ENCODE assay signal across 23 cellular contexts in the genomic region with DNA sequence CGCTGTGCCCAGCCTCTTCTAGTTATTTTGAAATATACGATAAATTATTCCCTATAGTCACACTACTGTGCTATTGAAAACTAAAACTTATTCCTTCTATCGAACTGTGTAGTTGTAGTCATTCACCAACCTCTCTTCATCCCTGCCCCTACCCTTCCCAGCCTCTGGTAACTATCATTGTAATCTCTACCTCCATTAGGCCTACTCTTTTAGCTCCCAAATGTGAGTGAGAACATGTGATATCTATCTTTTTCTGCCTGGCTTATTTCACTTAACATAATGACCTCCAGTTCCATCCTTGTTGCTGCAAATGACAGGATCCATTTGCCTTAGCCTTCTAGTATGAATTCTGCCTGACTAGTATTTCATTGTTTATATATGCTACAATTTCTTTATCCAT.
DNase-seq lines count a peak whose midpoint lies in the region; ATAC-seq and TF ChIP-seq lines count a peak whose summit lies in the region.
"Had no signal": no experiment of that assay in that cellular context is flagged by ENCODE, and none has a peak within 500 bp of the region (broad histone marks: within the 10 kb centered on the region; RNA-seq: fewer than 3 reads in every experiment).

No MANE protein-coding gene starts in this region.

- no peaks in the 10 kb centered on the region for H3K36me3 ChIP-seq in BE2C
- H3K36me3 ChIP-seq: BLaER1 had no signal

- H3K9me3 Mint-ChIP-seq in H9 (peaks cover 8 to 11% of the 10 kb centered on the region in 2 experiments), neural crest cell (peaks cover 9% of the 10 kb centered on the region)

- H2BK12ac ChIP-seq in H9 (ENCODE audit: insufficient read length, low read depth, low read length), result no peak overlapping the region

- H3K9me3 ChIP-seq in BE2C (no peaks in the 10 kb centered on the region), H9 (ENCODE audit: control insufficient read depth, low read depth, low read length) (no peaks in the 10 kb centered on the region)
- H3K9me3 ChIP-seq: BLaER1 had no signal

- no peak overlapping the region for H3K18ac ChIP-seq in H9 (ENCODE audit: insufficient read length, low read depth, low read length)

- no peak overlapping the region for H3K4me3 Mint-ChIP-seq in H9
- no peak overlapping the region for H3K4me3 Mint-ChIP-seq in neural crest cell
- H3K4me3 Mint-ChIP-seq: B cell; CD14-positive monocyte; CD4-positive, alpha-beta memory T cell; CD4-positive, CD25-positive, alpha-beta regulatory T cell; CD8-positive, alpha-beta memory T cell had no signal

- H2BK5ac ChIP-seq in H9 (ENCODE audit: insufficient read length, low read length), result no peak overlapping the region

- no peak for ATAC-seq in GM18870 (IDR thresholded peaks at IDR 0.05; ENCODE audit: unreplicated experiment)
- ATAC-seq: A549, GM12878 had no signal

- no peak overlapping the region for H4K5ac ChIP-seq in H9 (ENCODE audit: insufficient read length, low read depth, low read length)

- peaks cover 2 to 5% of the 10 kb centered on the region in 2 experiments; a peak in 1 of 4 replicates for H3K4me1 Mint-ChIP-seq in H9
- H3K4me1 Mint-ChIP-seq in neural crest cell, result no peaks in the 10 kb centered on the region
- H3K4me1 Mint-ChIP-seq: B cell, CD14-positive monocyte had no signal

- H3K27ac ChIP-seq in H9 (ENCODE audit: insufficient read length, low read depth, low read length), result no peak overlapping the region
- H3K27ac ChIP-seq: A549, BLaER1 had no signal

- no peak overlapping the region for H3K4ac ChIP-seq in H9 (ENCODE audit: low read depth, low read length)

- no peak overlapping the region for H3T11ph ChIP-seq in H9 (ENCODE audit: low read length)

- no peak overlapping the region for H4K8ac ChIP-seq in H9 (replicated peaks; ENCODE audit: insufficient read length, low read depth, low read length)

- no peak overlapping the region for H4K91ac ChIP-seq in H9 (ENCODE audit: insufficient read length, low read depth, low read length)

- no peak overlapping the region for H2BK15ac ChIP-seq in H9 (ENCODE audit: low read depth, low read length)

- no peak overlapping the region for H2BK120ac ChIP-seq in H9 (ENCODE audit: low read depth, low read length, poor library complexity, severe bottlenecking)

- no peak overlapping the region for H3K14ac ChIP-seq in H9 (ENCODE audit: insufficient read depth, low read length)

- DNase-seq in BE2C (peak; percentile 24), H9 (no peak), neural crest cell (ENCODE audit: low read depth, low spot score) (no peak), 8988T (no peak)
- DNase-seq: AML-193; C1 segment of cervical spinal cord; CD4-positive, alpha-beta memory T cell; CD4-positive, CD25-positive, alpha-beta regulatory T cell; CD8-positive, alpha-beta memory T cell; COR-L47; DMS 273 treated with DMSO at 0.1 percent for 48 hours; DMS153; DMS53; DMS79; DND-41; EL; GDM1 had no signal

- H3K4me1 ChIP-seq in BE2C, result peaks cover 4% of the 10 kb centered on the region; the same call in 1 of the 2 replicates
- no peaks in the 10 kb centered on the region for H3K4me1 ChIP-seq in H9 (ENCODE audit: insufficient read depth, low read length)
- H3K4me1 ChIP-seq: A549, BLaER1 had no signal

- no peaks in the 10 kb centered on the region for H3K79me2 ChIP-seq in H9 (ENCODE audit: insufficient read depth, low read length)

- TF ChIP-seq CTCF in BE2C (IDR thresholded peaks at IDR 0.05; ENCODE audit: low read depth, low read length) (no peak), H9 (conservative IDR thresholded peaks at IDR 0.05) (no peak), neural crest cell (conservative IDR thresholded peaks at IDR 0.05) (no peak)

- no peaks in the 10 kb centered on the region for H3K23me2 ChIP-seq in H9 (ENCODE audit: insufficient read length, low read depth, low read length, poor library complexity, severe bottlenecking)

- no peaks in the 10 kb centered on the region for H4K20me1 ChIP-seq in H9 (ENCODE audit: control insufficient read depth, insufficient read depth, insufficient read length)
- H4K20me1 ChIP-seq: BLaER1 had no signal

- H2AK5ac ChIP-seq in H9 (ENCODE audit: insufficient read length, low read length), result no peak overlapping the region

- H3K27me3 Mint-ChIP-seq in H9 (ENCODE audit: low read depth) (no peaks in the 10 kb centered on the region), neural crest cell (ENCODE audit: low read depth) (no peaks in the 10 kb centered on the region)
- H3K27me3 Mint-ChIP-seq: B cell had no signal

- peak overlapping the region; percentile 45 for H2BK20ac ChIP-seq in H9 (ENCODE audit: low read depth, low read length, poor library complexity, severe bottlenecking)

- H3K36me3 Mint-ChIP-seq in H9 (ENCODE audit: insufficient read depth in 1 of 3, low read depth in 3 of 3) (peaks cover 4 to 11% (median 4%) of the 10 kb centered on the region in 3 experiments; a peak in 5 of 7 replicates), neural crest cell (ENCODE audit: low read depth) (peaks cover 4% of the 10 kb centered on the region)
- H3K36me3 Mint-ChIP-seq: CD14-positive monocyte; CD4-positive, CD25-positive, alpha-beta regulatory T cell; CD8-positive, alpha-beta memory T cell had no signal

- H3K56ac ChIP-seq in H9 (ENCODE audit: insufficient read length, low read depth, low read length), result no peak overlapping the region

- no peak overlapping the region for H3K4me3 ChIP-seq in BE2C (ENCODE audit: low read depth, low read length)
- H3K4me3 ChIP-seq: A549, BLaER1, GM12878 had no signal

- no peak overlapping the region for H3K9ac ChIP-seq in H9 (ENCODE audit: extremely low read depth, insufficient read length, low read length)
- H3K9ac ChIP-seq: BLaER1 had no signal

- WGBS in H9 (ENCODE audit: extremely low coverage, insufficient read length, low lambda C conversion rate), result no CpG with 5 or more reads among the region's 3 CpGs

- no peak overlapping the region for H3K4me2 ChIP-seq in H9 (ENCODE audit: insufficient read depth, insufficient read length, low read length)
- H3K4me2 ChIP-seq: A549, BLaER1 had no signal

- no peak overlapping the region for H2AFZ ChIP-seq in H9 (ENCODE audit: low read length)

- no peak overlapping the region; a peak in 1 of 7 replicates for H3K27ac Mint-ChIP-seq in H9
- peak overlapping the region; percentile 57 for H3K27ac Mint-ChIP-seq in neural crest cell (ENCODE audit: unreplicated experiment)
- H3K27ac Mint-ChIP-seq: B cell; CD14-positive monocyte; CD4-positive, alpha-beta memory T cell; CD4-positive, CD25-positive, alpha-beta regulatory T cell; CD8-positive, alpha-beta memory T cell had no signal

- no peaks in the 10 kb centered on the region for H3K27me3 ChIP-seq in BE2C
- no peaks in the 10 kb centered on the region for H3K27me3 ChIP-seq in H9 (ENCODE audit: insufficient read depth, low read length)
- H3K27me3 ChIP-seq: BLaER1 had no signal

- H3K23ac ChIP-seq in H9 (ENCODE audit: insufficient read length, low read depth, low read length), result no peak overlapping the region

- no peaks in the 10 kb centered on the region for H3K79me1 ChIP-seq in H9 (ENCODE audit: insufficient read depth, low read depth, low read length, poor library complexity, severe bottlenecking)
